Comparison of ENCODE assay signal across 23 cellular contexts in the genomic region with DNA sequence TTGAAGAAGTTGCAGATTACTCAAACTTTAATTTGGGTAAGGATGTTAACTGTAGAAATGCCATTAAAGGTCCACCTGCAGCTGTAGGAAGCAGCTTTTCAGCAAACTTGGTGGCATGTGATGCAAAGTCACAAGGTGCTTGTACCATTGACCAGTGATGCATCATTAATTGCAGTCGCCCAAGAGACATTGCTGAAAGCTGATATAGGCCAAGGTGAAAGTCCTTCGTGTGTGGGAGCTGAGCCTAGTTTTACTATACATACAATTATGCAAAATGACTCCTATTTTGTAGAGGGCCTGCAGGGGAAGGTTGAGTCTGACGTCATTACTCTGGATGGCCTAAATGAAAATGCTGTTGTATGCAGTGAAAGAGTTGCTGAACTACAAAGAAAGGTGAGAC.
"Had no signal": no experiment of that assay in that cellular context is flagged by ENCODE, and none has a peak within 500 bp of the region (broad histone marks: within the 10 kb centered on the region; RNA-seq: fewer than 3 reads in every experiment).

No MANE protein-coding gene starts in this region.

- H3K4me3 ChIP-seq: left lung, lower lobe of right lung, pancreas, prostate gland, skin epidermis, spleen, tibial nerve, upper lobe of left lung had no signal

- H3K36me3 ChIP-seq: left lung, prostate gland had no signal

- H3K9me3 ChIP-seq: left lung, lower lobe of right lung, pancreas, prostate gland, spleen, tibial nerve, upper lobe of left lung had no signal

- DNase-seq: hippocampal formation; kidney glomerular epithelial cell; left cardiac atrium; left lung; lower lobe of right lung; mammary epithelial cell; mesenchymal stem cell; naive thymus-derived CD8-positive, alpha-beta T cell; nucleus accumbens; pancreas; posterior cingulate gyrus; retina; right cardiac atrium; spleen; stimulated activated CD4-positive, alpha-beta T cell treated with anti-CD3 and anti-CD28 coated beads, Interleukin-4, amount 100 ng/mL, for 24 hours; stimulated activated naive CD4-positive, alpha-beta T cell treated with Interleukin-2 at 50 U/mL for 16 hours; stimulated activated naive CD8-positive, alpha-beta T cell treated with anti-CD3 and anti-CD28 coated beads, Interleukin-15, amount 100 ng/mL, for 72 hours; substantia nigra; upper lobe of left lung had no signal

- H3K27me3 ChIP-seq: left lung, pancreas, spleen, tibial nerve, upper lobe of left lung had no signal

- FAIRE-seq: keratinocyte, pancreas had no signal

- H3K27ac ChIP-seq: left lung, lower lobe of right lung, pancreas, prostate gland, skin epidermis, spleen, tibial nerve, upper lobe of left lung had no signal

- H3K4me1 ChIP-seq: left lung, lower lobe of right lung, pancreas, prostate gland, spleen, tibial nerve, upper lobe of left lung had no signal
